ENCODE assay signal across 8 cellular contexts in the genomic region with DNA sequence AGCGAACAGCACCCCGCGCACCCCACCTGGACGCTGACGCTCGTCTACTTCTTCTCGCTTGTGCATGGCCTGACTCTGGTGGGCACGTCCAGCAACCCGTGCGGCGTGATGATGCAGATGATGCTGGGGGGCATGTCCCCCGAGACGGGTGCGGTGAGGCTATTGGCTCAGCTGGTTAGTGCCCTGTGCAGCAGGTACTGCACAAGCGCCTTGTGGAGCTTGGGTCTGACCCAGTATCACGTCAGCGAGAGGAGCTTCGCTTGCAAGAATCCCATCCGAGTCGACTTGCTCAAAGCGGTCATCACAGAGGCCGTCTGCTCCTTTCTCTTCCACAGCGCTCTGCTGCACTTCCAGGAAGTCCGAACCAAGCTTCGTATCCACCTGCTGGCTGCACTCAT. TPM values are rescaled to one million over a fixed set of nuclear protein-coding genes. Genes with fewer than 3 reads are reported as not detected.
DNase-seq lines count a peak whose midpoint lies in the region; ATAC-seq and TF ChIP-seq lines count a peak whose summit lies in the region.

No MANE protein-coding gene starts in this region.

- ATAC-seq in HG02840 (IDR thresholded peaks at IDR 0.05; ENCODE audit: low FRiP score, unreplicated experiment) (peak; percentile 16), GM19351 (IDR thresholded peaks at IDR 0.05; ENCODE audit: unreplicated experiment) (no peak)
- no peak for ATAC-seq in central memory CD8-positive, alpha-beta T cell (replicated peaks; ENCODE audit: extremely low read depth, poor library complexity, severe bottlenecking)

- H3K27ac ChIP-seq in OCI-LY3 (ENCODE audit: low read length) = no peak overlapping the region

- H3K4me1 ChIP-seq in OCI-LY3 (ENCODE audit: low read length) = peaks cover 11% of the 10 kb centered on the region; the same call in 1 of the 2 replicates

- no peaks in the 10 kb centered on the region for H3K27me3 ChIP-seq in OCI-LY3 (ENCODE audit: low read depth, low read length)

- peak overlapping the region; percentile 93; the same call in 1 of the 2 replicates for H2AFZ ChIP-seq in OCI-LY3 (ENCODE audit: low read depth, low read length)

- H3K79me2 ChIP-seq in OCI-LY3 (ENCODE audit: low read length) = no peaks in the 10 kb centered on the region

- in situ Hi-C loops in G401 (cut with HindIII; ENCODE audit: low sequenced_read_pairs) (no loop called here), GM13976 (cut with MboI; ENCODE audit: low sequenced_read_pairs, unreplicated experiment) (no loop called here)

- H3K4me2 ChIP-seq in OCI-LY3 (ENCODE audit: low read length) = peak overlapping the region; percentile 88

- peak overlapping the region; percentile 87 for H3K4me3 Mint-ChIP-seq in central memory CD8-positive, alpha-beta T cell

- H3K9ac ChIP-seq in OCI-LY3 (ENCODE audit: low read length) = peak overlapping the region; percentile 62

- no peak overlapping the region for H3K27ac Mint-ChIP-seq in central memory CD8-positive, alpha-beta T cell (ENCODE audit: low read depth)

- H3K9me3 Mint-ChIP-seq in central memory CD8-positive, alpha-beta T cell = no peaks in the 10 kb centered on the region

- H3K27me3 Mint-ChIP-seq in central memory CD8-positive, alpha-beta T cell = peaks cover 21% of the 10 kb centered on the region

- peaks cover 18% of the 10 kb centered on the region for H3K4me1 Mint-ChIP-seq in central memory CD8-positive, alpha-beta T cell

- peak overlapping the region; percentile 80 for H3K4me3 ChIP-seq in OCI-LY3 (ENCODE audit: low read length)

- H3K9me3 ChIP-seq in OCI-LY3 (ENCODE audit: insufficient read depth, low read length) = no peaks in the 10 kb centered on the region

- DNase-seq in G401 (ENCODE audit: low spot score) = peak; percentile 89
- no peak for DNase-seq in central memory CD8-positive, alpha-beta T cell (ENCODE audit: low spot score in 2 of 2)
- peak; percentile 38 for DNase-seq in kidney glomerular epithelial cell (lab: John Stamatoyannopoulos, UW)
- DNase-seq in stimulated activated CD4-positive, alpha-beta T cell treated with anti-CD3 and anti-CD28 coated beads, Interleukin-4, amount 100 ng/mL, for 24 hours = peak; percentile 7
- no peak for DNase-seq in GM13976 (ENCODE audit: low spot score)

- no peak for TF ChIP-seq CTCF in OCI-LY3 (IDR thresholded peaks at IDR 0.05; ENCODE audit: low read depth, low read length)
- no peak for TF ChIP-seq CTCF in GM13976 (IDR thresholded peaks at IDR 0.05; ENCODE audit: borderline replicate concordance, control extremely low read depth, extremely low read depth, insufficient read depth, missing control alignments)

- H3K36me3 ChIP-seq in OCI-LY3 (replicated peaks; ENCODE audit: low read depth, low read length) = no peaks in the 10 kb centered on the region

- H3K36me3 Mint-ChIP-seq in central memory CD8-positive, alpha-beta T cell (ENCODE audit: insufficient read depth) = peaks cover 5% of the 10 kb centered on the region

- H4K20me1 ChIP-seq in OCI-LY3 (ENCODE audit: insufficient read depth, low read length) = no peaks in the 10 kb centered on the region

RNA-seq across cellular contexts. Expression of gene AQP11, which starts 0.4 kb away (rescaled TPM):
- total RNA-seq in G401 (2014; rRNA removed; shearing (Covaris generic)) = 0.47 TPM in 1 of 2 replicates, not detected in the other

RNA-seq across cellular contexts. Expression of gene CLNS1A, which starts 47.4 kb away (rescaled TPM):
- 397 and 494 TPM in 2 replicates for total RNA-seq in G401 (2014; rRNA removed; shearing (Covaris generic))

Comparison
In these comparisons a context has a peak if more than half of its experiments do, and no peak if none do; other contexts are left out.
1. DNase-seq: peak in G401 (single experiment), kidney glomerular epithelial cell (single experiment) and stimulated activated CD4-positive, alpha-beta T cell treated with anti-CD3 and anti-CD28 coated beads, Interleukin-4, amount 100 ng/mL, for 24 hours (single experiment); none in central memory CD8-positive, alpha-beta T cell (0 of 2) and GM13976 (single experiment).